Comparison of ENCODE assay signal across 14 cellular contexts in genomic region chr9:106869028-106869427, GRCh38. TPM values are rescaled to one million over a fixed set of nuclear protein-coding genes. Genes with fewer than 3 reads are reported as not detected.
DNase-seq lines count a peak whose midpoint lies in the region; ATAC-seq and TF ChIP-seq lines count a peak whose summit lies in the region.
"Had no signal": no experiment of that assay in that cellular context is flagged by ENCODE, and none has a peak within 500 bp of the region (broad histone marks: within the 10 kb centered on the region; RNA-seq: fewer than 3 reads in every experiment).

No MANE protein-coding gene starts in this region.

- intact Hi-C loops in Right ventricle myocardium inferior (cut with DNase I) (loop anchor here (10.0 kb wide), 3 partner anchors 194 to 266 kb away; no protein-coding TSS in a partner anchor), cardiac septum (cut with DNase I) (loop anchor here (10.0 kb wide), 1 partner anchor 584 kb away; no protein-coding TSS in a partner anchor), right cardiac atrium (cut with DNase I) (loop anchor here (10.0 kb wide), 4 partner anchors 46 to 306 kb away; no protein-coding TSS in a partner anchor), vagina (cut with DNase I) (loop anchor here (10.0 kb wide), 1 partner anchor 416 kb away; the partner anchor contains the start of gene RAD23B)

- H3K4me3 Mint-ChIP-seq in endodermal cell (no peak overlapping the region), progenitor cell of endocrine pancreas (ENCODE audit: low read depth) (no peak overlapping the region)
- H3K4me3 Mint-ChIP-seq: activated T-cell treated with anti-CD3 and anti-CD28 coated beads, Interleukin-2, amount 50 U/mL, for 4 hours; stimulated activated naive CD8-positive, alpha-beta T cell treated with anti-CD3 and anti-CD28 coated beads, Interleukin-15, amount 100 ng/mL, for 72 hours had no signal

- H3K4me1 Mint-ChIP-seq in endodermal cell (peaks cover 68% of the 10 kb centered on the region), progenitor cell of endocrine pancreas (ENCODE audit: low read depth) (peaks cover 54% of the 10 kb centered on the region)

- no peak overlapping the region for H3K4me3 ChIP-seq in right cardiac atrium (ENCODE audit: low read length)
- no peak overlapping the region for H3K4me3 ChIP-seq in vagina
- no peak overlapping the region for H3K4me3 ChIP-seq in endodermal cell (ENCODE audit: low read length)
- H3K4me3 ChIP-seq: HAP-1 had no signal

- H3K4me1 ChIP-seq in right cardiac atrium (ENCODE audit: control insufficient read depth, insufficient read depth, low read length) (peaks cover 2% of the 10 kb centered on the region), vagina (peaks cover 93% of the 10 kb centered on the region), endodermal cell (ENCODE audit: control insufficient read depth, insufficient read depth, low read length) (peaks cover 27% of the 10 kb centered on the region)

- H3K36me3 ChIP-seq in vagina (no peaks in the 10 kb centered on the region), endodermal cell (ENCODE audit: control insufficient read depth, insufficient read depth, low read length) (no peaks in the 10 kb centered on the region)

- peak; percentile 3 for ATAC-seq in Right ventricle myocardium inferior
- peak in 1 of 2 donors; percentile 26 for ATAC-seq in right cardiac atrium
- ATAC-seq: activated T-cell treated with anti-CD3 and anti-CD28 coated beads, Interleukin-2, amount 50 U/mL, for 4 hours; stimulated activated naive CD8-positive, alpha-beta T cell treated with anti-CD3 and anti-CD28 coated beads, Interleukin-15, amount 100 ng/mL, for 72 hours had no signal

- H3K9ac ChIP-seq in endodermal cell (ENCODE audit: extremely low read depth, low read length, poor library complexity, severe bottlenecking): no peak overlapping the region

- no peaks in the 10 kb centered on the region for H3K27me3 ChIP-seq in right cardiac atrium (ENCODE audit: control insufficient read depth, insufficient read depth)
- H3K27me3 ChIP-seq in vagina: no peaks in the 10 kb centered on the region
- H3K27me3 ChIP-seq in endodermal cell (ENCODE audit: control insufficient read depth, insufficient read depth, low read length, poor library complexity, severe bottlenecking): no peaks in the 10 kb centered on the region

- peak overlapping the region; percentile 82 for H3K27ac ChIP-seq in right cardiac atrium (ENCODE audit: low read length)
- H3K27ac ChIP-seq in vagina: peak overlapping the region; percentile 42
- no peak overlapping the region for H3K27ac ChIP-seq in endodermal cell (ENCODE audit: low read depth, low read length)

- H3K27ac Mint-ChIP-seq in endodermal cell (no peak overlapping the region), progenitor cell of endocrine pancreas (no peak overlapping the region)
- H3K27ac Mint-ChIP-seq: stimulated activated naive CD8-positive, alpha-beta T cell treated with anti-CD3 and anti-CD28 coated beads, Interleukin-15, amount 100 ng/mL, for 72 hours had no signal

- no peaks in the 10 kb centered on the region for H3K9me3 Mint-ChIP-seq in endodermal cell
- no peaks in the 10 kb centered on the region for H3K9me3 Mint-ChIP-seq in progenitor cell of endocrine pancreas (ENCODE audit: low read depth)
- H3K9me3 Mint-ChIP-seq: stimulated activated naive CD8-positive, alpha-beta T cell treated with anti-CD3 and anti-CD28 coated beads, Interleukin-15, amount 100 ng/mL, for 72 hours had no signal

- no peaks in the 10 kb centered on the region for H3K27me3 Mint-ChIP-seq in endodermal cell (ENCODE audit: insufficient read depth)
- no peaks in the 10 kb centered on the region for H3K27me3 Mint-ChIP-seq in progenitor cell of endocrine pancreas

- DNase-seq in Right ventricle myocardium inferior (ENCODE audit: missing footprints) (no peak), cardiac septum (ENCODE audit: low spot score) (no peak), right cardiac atrium (no peak), renal cortical epithelial cell (ENCODE audit: low read depth) (peak; percentile 76), vagina (ENCODE audit: extremely low spot score in 2 of 2) (no peak), endodermal cell (no peak), DMS114 treated with DMSO at 0.1 percent for 48 hours (lab: John Stamatoyannopoulos, UW; ENCODE audit: unreplicated experiment) (no peak), progenitor cell of endocrine pancreas (ENCODE audit: low spot score, unreplicated experiment) (no peak)
- DNase-seq: 8988T; activated T-cell treated with anti-CD3 and anti-CD28 coated beads, Interleukin-2, amount 50 U/mL, for 4 hours; NCI-H187; stimulated activated CD4-positive, alpha-beta T cell treated with anti-CD3 and anti-CD28 coated beads, Interleukin-4, amount 100 ng/mL, for 24 hours; stimulated activated naive CD8-positive, alpha-beta T cell treated with anti-CD3 and anti-CD28 coated beads, Interleukin-15, amount 100 ng/mL, for 72 hours had no signal

- H3K9me3 ChIP-seq in right cardiac atrium (ENCODE audit: control insufficient read depth, low read length): no peaks in the 10 kb centered on the region
- no peaks in the 10 kb centered on the region for H3K9me3 ChIP-seq in vagina
- no peaks in the 10 kb centered on the region for H3K9me3 ChIP-seq in endodermal cell (ENCODE audit: control insufficient read depth, low read length)
- H3K9me3 ChIP-seq: HAP-1 had no signal

- TF ChIP-seq CTCF in vagina (IDR thresholded peaks at IDR 0.05): no peak
- TF ChIP-seq CTCF in endodermal cell (conservative IDR thresholded peaks at IDR 0.05): no peak
- no peak for TF ChIP-seq CTCF in progenitor cell of endocrine pancreas (IDR thresholded peaks at IDR 0.05; ENCODE audit: unreplicated experiment)

- peaks cover 5% of the 10 kb centered on the region for H3K36me3 Mint-ChIP-seq in endodermal cell (ENCODE audit: low read depth)
- H3K36me3 Mint-ChIP-seq in progenitor cell of endocrine pancreas (ENCODE audit: insufficient read depth): peaks cover 8% of the 10 kb centered on the region

- WGBS in right cardiac atrium: 32% methylated on average over 2 of the region's 2 CpGs
- 94 to 97% methylated on average over 2 of the region's 2 CpGs for WGBS in endodermal cell (ENCODE audit: insufficient coverage in 1 of 2, insufficient read length in 1 of 2), 2 experiments

- no peak for TF ChIP-seq POLR2A in vagina (IDR thresholded peaks at IDR 0.05)

RNA-seq across cellular contexts. Expression of gene ZNF462, which starts 6.1 kb away (rescaled TPM):
- total RNA-seq in Right ventricle myocardium inferior (21.1 TPM), cardiac septum (38.8 TPM), right cardiac atrium (10 to 100 TPM; 29.0 to 34.6 (median 31.8) TPM), renal cortical epithelial cell (20.7 and 36.1 TPM in 2 replicates), vagina (28.5 TPM), endodermal cell (10 to 100 TPM; 68.2 to 88.4 TPM), progenitor cell of endocrine pancreas (102 and 103 TPM in 2 replicates)
- polyA plus RNA-seq in right cardiac atrium: 5.2 TPM
- 37.8 TPM for polyA plus RNA-seq in endodermal cell (2013, experiment 1 of 2)
- 41.0 TPM for polyA plus RNA-seq in endodermal cell (2013, experiment 2 of 2)
